11 cellular contexts compared by ENCODE assay signal in the genomic region with DNA sequence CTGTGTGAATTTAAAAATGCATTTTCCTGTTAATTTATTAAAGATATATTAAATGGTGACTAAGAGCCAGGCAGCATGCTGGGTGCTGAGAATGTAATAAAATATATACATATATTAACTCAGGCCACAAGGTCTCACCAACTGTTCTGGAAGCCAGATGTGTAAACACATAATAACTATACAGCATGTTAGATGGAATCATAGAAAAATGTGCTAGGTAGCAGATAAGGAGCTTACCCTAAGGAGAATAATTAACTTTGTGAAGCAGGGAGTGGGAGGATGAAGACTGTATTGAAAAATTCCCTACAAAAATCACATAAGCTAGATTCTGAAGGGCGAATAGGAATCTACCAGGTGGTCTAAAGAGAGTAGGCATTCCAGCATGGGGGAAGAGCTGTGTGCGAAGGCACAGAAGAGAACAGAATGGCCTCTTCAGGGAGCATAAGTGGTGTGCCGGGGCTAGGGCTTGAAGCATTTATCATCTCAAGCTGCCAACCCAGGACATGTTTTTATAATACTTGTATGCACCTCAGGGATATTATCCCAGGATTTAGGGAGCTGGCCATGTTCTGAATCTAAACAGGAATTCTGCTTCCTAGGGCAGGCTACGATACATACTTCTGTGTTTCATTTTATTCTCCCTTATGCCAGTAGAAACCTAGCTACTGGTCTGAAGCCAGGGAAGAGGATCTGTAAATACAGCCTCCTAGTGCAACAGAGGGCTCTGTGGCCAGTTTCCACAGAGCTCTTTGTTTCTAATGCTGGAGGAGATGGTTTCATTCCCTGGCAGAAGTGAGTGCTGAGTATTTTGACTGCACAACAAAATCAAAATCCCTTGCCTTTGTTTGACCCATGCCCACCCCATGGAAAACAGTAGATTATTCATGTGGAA. TPM values are rescaled to one million over a fixed set of nuclear protein-coding genes. Genes with fewer than 3 reads are reported as not detected.
DNase-seq lines count a peak whose midpoint lies in the region; ATAC-seq, FAIRE-seq and TF ChIP-seq lines count a peak whose summit lies in the region.
"Had no signal": no experiment of that assay in that cellular context is flagged by ENCODE, and none has a peak within 500 bp of the region (broad histone marks: within the 10 kb centered on the region; RNA-seq: fewer than 3 reads in every experiment).

No MANE protein-coding gene starts in this region.

- ATAC-seq in HG03025 (IDR thresholded peaks at IDR 0.05; ENCODE audit: low FRiP score, unreplicated experiment): no peak
- ATAC-seq in HG02981 (IDR thresholded peaks at IDR 0.05; ENCODE audit: unreplicated experiment): no peak

- H3K36me3 ChIP-seq in stomach: no peaks in the 10 kb centered on the region

- peaks cover 48% of the 10 kb centered on the region for H3K36me3 Mint-ChIP-seq in activated T-cell treated with anti-CD3 and anti-CD28 coated beads, Interleukin-2, amount 50 U/mL, for 24 hours (ENCODE audit: low read depth)

- H3K9me3 ChIP-seq in stomach: no peaks in the 10 kb centered on the region

- H3K4me1 ChIP-seq in stomach: peaks cover 10 to 55% (median 31%) of the 10 kb centered on the region in 4 donors

- no peak for TF ChIP-seq POLR2A in stomach (IDR thresholded peaks at IDR 0.05)

- intact Hi-C loops in stomach (cut with DNase I; ENCODE audit: low total_unique reads): no loop called here

- TF ChIP-seq EP300 in stomach (IDR thresholded peaks at IDR 0.05): no peak

- no peak overlapping the region for H3K4me3 Mint-ChIP-seq in activated T-cell treated with anti-CD3 and anti-CD28 coated beads, Interleukin-2, amount 50 U/mL, for 24 hours

- H3K27ac ChIP-seq in stomach: peak overlapping the region; percentile 22 to 75 (median 45)
- H3K27ac ChIP-seq: PC-9 had no signal

- H3K4me3 ChIP-seq in stomach: peak overlapping the region in 3 of 4 donors; percentile 6 to 11 (median 7)
- H3K4me3 ChIP-seq: PC-9 had no signal

- peaks cover 17% of the 10 kb centered on the region for H3K4me1 Mint-ChIP-seq in activated T-cell treated with anti-CD3 and anti-CD28 coated beads, Interleukin-2, amount 50 U/mL, for 24 hours (ENCODE audit: low read depth)

- peak; percentile 99 for DNase-seq in NCI-H2029 treated with DMSO at 0.1 percent for 48 hours (lab: John Stamatoyannopoulos, UW)
- DNase-seq in anterior cingulate cortex (lab: John Stamatoyannopoulos, UW): peak in 31 of 58 donors; percentile 3 to 76 (median 46)
- no peak for DNase-seq in stomach
- no peak for DNase-seq in activated T-cell treated with anti-CD3 and anti-CD28 coated beads, Interleukin-2, amount 50 U/mL, for 24 hours
- no peak for DNase-seq in RCC 7860 (ENCODE audit: low spot score)
- DNase-seq: activated CD8-positive, alpha-beta memory T cell treated with anti-CD3 and anti-CD28 coated beads for 24 hours; PC-9 had no signal

- WGBS in stomach, 5 donors: 21 to 45% (median 28%) methylated on average over 4 of the region's 4 CpGs

- no peak for TF ChIP-seq CTCF in stomach (IDR thresholded peaks at IDR 0.05)

- no peaks in the 10 kb centered on the region for H3K9me3 Mint-ChIP-seq in activated T-cell treated with anti-CD3 and anti-CD28 coated beads, Interleukin-2, amount 50 U/mL, for 24 hours

- H3K27ac Mint-ChIP-seq in activated T-cell treated with anti-CD3 and anti-CD28 coated beads, Interleukin-2, amount 50 U/mL, for 24 hours: no peak overlapping the region

- H3K27me3 ChIP-seq in stomach: no peaks in the 10 kb centered on the region

- no peaks in the 10 kb centered on the region for H3K27me3 Mint-ChIP-seq in activated T-cell treated with anti-CD3 and anti-CD28 coated beads, Interleukin-2, amount 50 U/mL, for 24 hours

- FAIRE-seq in islet of Langerhans (lab: Jason Lieb, UNC) (peak; percentile 82), RCC 7860 (lab: Jason Lieb, UNC) (no peak)
- FAIRE-seq: endometrium had no signal

RNA-seq across cellular contexts. Expression of gene NEMP2, which starts 56.7 kb away (rescaled TPM):
- total RNA-seq in stomach: 10 to 100 TPM in 2 of 5 donors, under 1 TPM in 1, not detected in 2; 0.89 to 18.7 (median 14.6) TPM
- 1 to 10 TPM in 2 of 3 donors, under 1 TPM in 1; 0.60 to 2.0 (median 1.1) TPM for polyA plus RNA-seq in stomach

Comparison
In these comparisons a context has a peak if more than half of its experiments do, and no peak if none do; other contexts are left out.
1. DNase-seq: peak in NCI-H2029 treated with DMSO at 0.1 percent for 48 hours (single experiment) and anterior cingulate cortex (31 of 58); none in stomach (single experiment), activated T-cell treated with anti-CD3 and anti-CD28 coated beads, Interleukin-2, amount 50 U/mL, for 24 hours (single experiment) and RCC 7860 (single experiment).